In genomic region chrX:13946223-13946622, GRCh38 we compare ENCODE assay signal across 1 cellular context.
TF ChIP-seq lines count a peak whose summit lies in the region.
"Not testable (repeated sequence)": the region's sequence is repeated elsewhere in the genome, so short reads cannot be mapped to it uniquely, and the experiment has no call there.

No MANE protein-coding gene starts in this region.

- not testable (repeated sequence) for H3K4me1 ChIP-seq in HEK293 (ENCODE audit: control insufficient read depth, insufficient read depth, low read length)

- CTCF ChIA-PET in HEK293 (lab: Yijun Ruan, JAX) = interaction anchor here (0.7 kb wide), 1 partner anchor 45 kb away, joined by 3 read pairs; no protein-coding TSS in a partner anchor

- not testable (repeated sequence) for H3K9me3 ChIP-seq in HEK293 (ENCODE audit: control insufficient read depth, insufficient read depth, low read depth, low read length)

- H3K4me3 ChIP-seq in HEK293 (ENCODE audit: low read depth, low read length) = not testable (repeated sequence)

- not testable (repeated sequence) for H3K27ac ChIP-seq in HEK293 (ENCODE audit: extremely low read depth, low read depth, low read length)

- POLR2A ChIA-PET in HEK293 (lab: Yijun Ruan, JAX) = not testable (repeated sequence)

- not testable (repeated sequence) for TF ChIP-seq CTCF in HEK293 (tag by site-specific recombination; IDR thresholded peaks at IDR 0.05)

- H3K36me3 ChIP-seq in HEK293 (ENCODE audit: control insufficient read depth in 2 of 2, insufficient read depth in 1 of 2, low read length in 2 of 2) = not testable (repeated sequence)

TF ChIP-seq in HEK293, 187 proteins besides CTCF, POLR2A, EP300 and RAD21:
- peak; percentile 90 for TF ChIP-seq ZNF146 (tag by site-specific recombination; IDR thresholded peaks at IDR 0.05)
